13 cellular contexts compared by ENCODE assay signal in the genomic region with DNA sequence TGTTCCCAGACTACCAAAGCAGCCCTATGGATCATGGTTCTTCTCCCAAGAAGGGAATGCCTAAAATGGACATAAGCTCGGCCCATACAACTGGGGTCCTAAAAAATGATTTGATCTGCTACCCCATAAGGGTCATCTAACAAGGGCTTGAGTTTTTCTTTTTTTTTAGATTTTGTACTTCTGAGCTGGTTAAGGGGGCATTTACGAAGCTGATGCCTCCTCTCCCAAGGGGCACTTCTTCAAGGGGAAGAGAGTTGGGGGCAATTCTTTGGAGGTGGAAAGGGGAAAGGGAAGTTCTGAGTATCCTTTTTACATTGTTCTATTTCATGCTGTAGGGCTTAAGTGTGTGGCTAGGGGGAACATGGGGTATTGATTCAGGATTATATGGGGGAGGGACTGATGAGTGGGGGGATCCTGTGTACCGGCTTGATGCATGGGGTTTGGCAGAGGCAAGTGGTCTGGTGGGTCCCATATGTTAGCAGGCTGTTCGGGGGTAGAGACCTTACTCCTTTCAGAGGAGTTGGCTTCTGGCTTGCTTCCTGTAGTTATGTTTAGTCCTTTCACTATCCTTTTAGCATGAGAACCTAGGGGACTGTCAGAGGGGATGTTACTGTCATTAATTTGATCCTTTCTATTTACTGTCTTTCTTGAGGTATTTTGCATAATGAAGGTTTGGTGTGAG. TPM values are rescaled to one million over a fixed set of nuclear protein-coding genes. Genes with fewer than 3 reads are reported as not detected.
DNase-seq lines count a peak whose midpoint lies in the region; ATAC-seq and TF ChIP-seq lines count a peak whose summit lies in the region.
"Had no signal": no experiment of that assay in that cellular context is flagged by ENCODE, and none has a peak within 500 bp of the region (broad histone marks: within the 10 kb centered on the region; RNA-seq: fewer than 3 reads in every experiment).

No MANE protein-coding gene starts in this region.

- ATAC-seq in activated naive CD4-positive, alpha-beta T cell treated with anti-CD3 and anti-CD28 coated beads, Interleukin-2, amount 50 U/mL, for 72 hours, result no peak
- ATAC-seq in natural killer cell, result no peak
- no peak for ATAC-seq in GM18511 (IDR thresholded peaks at IDR 0.05; ENCODE audit: unreplicated experiment)

- H3K4me1 Mint-ChIP-seq in Calu3 (ENCODE audit: low read depth, unreplicated experiment) (peaks cover 99% of the 10 kb centered on the region), natural killer cell (peaks cover 63 to 81% of the 10 kb centered on the region in 2 donors)

- intact Hi-C loops in Calu3 (cut with micrococcal nuclease; ENCODE audit: unreplicated experiment), result no loop called here
- intact Hi-C loops in natural killer cell (cut with micrococcal nuclease), result no loop called here

- H3K4me3 Mint-ChIP-seq in Calu3 (ENCODE audit: low read depth, unreplicated experiment), result peak overlapping the region; percentile 38
- H3K4me3 Mint-ChIP-seq in natural killer cell, result no peak overlapping the region

- peaks cover 29% of the 10 kb centered on the region for H3K27me3 Mint-ChIP-seq in Calu3 (ENCODE audit: unreplicated experiment)
- H3K27me3 Mint-ChIP-seq in natural killer cell (ENCODE audit: low read depth in 2 of 2), result no peaks in the 10 kb centered on the region

- CTCF ChIA-PET in Calu3 (lab: Charles Lee), result no interaction called here

- H3K4me1 ChIP-seq in HUES48 (ENCODE audit: control insufficient read depth, insufficient read depth, low read length), result peaks cover 43% of the 10 kb centered on the region
- H3K4me1 ChIP-seq: Peyer's patch had no signal

- peak overlapping the region; percentile 34 for H3K9ac ChIP-seq in HUES48 (ENCODE audit: low read depth, low read length)

- H3K9me3 Mint-ChIP-seq in Calu3 (ENCODE audit: low read depth, unreplicated experiment), result peaks cover 39% of the 10 kb centered on the region
- peaks cover 0 to 7% of the 10 kb centered on the region in 2 donors for H3K9me3 Mint-ChIP-seq in activated naive CD4-positive, alpha-beta T cell treated with anti-CD3 and anti-CD28 coated beads, Interleukin-2, amount 50 U/mL, for 72 hours
- H3K9me3 Mint-ChIP-seq in natural killer cell, result peaks cover 7 to 19% of the 10 kb centered on the region in 2 donors

- H3K27me3 ChIP-seq in HUES48 (ENCODE audit: control insufficient read depth, insufficient read depth, low read length), result no peaks in the 10 kb centered on the region
- H3K27me3 ChIP-seq: Peyer's patch had no signal

- H3K36me3 ChIP-seq in HUES48 (ENCODE audit: control insufficient read depth, insufficient read depth, low read length), result peaks cover 98% of the 10 kb centered on the region

- H3K36me3 Mint-ChIP-seq in Calu3 (ENCODE audit: insufficient read depth, unreplicated experiment) (peaks cover 100% of the 10 kb centered on the region), natural killer cell (peaks cover 94% of the 10 kb centered on the region)
- peaks cover 78 to 91% of the 10 kb centered on the region in 2 donors for H3K36me3 Mint-ChIP-seq in activated naive CD4-positive, alpha-beta T cell treated with anti-CD3 and anti-CD28 coated beads, Interleukin-2, amount 50 U/mL, for 72 hours

- peak overlapping the region; percentile 44 for H3K4me3 ChIP-seq in HUES48 (ENCODE audit: low read depth, low read length)
- H3K4me3 ChIP-seq: Peyer's patch had no signal

- no peaks in the 10 kb centered on the region for H3K9me3 ChIP-seq in HUES48 (ENCODE audit: control insufficient read depth, insufficient read depth, low read length)

- BruUV-seq in Calu3 (replicated peaks; lab: Mats Ljungman, UMichigan), result no TSS peak

- H3K27ac ChIP-seq in HUES48 (ENCODE audit: low read depth, low read length), result peak overlapping the region; percentile 88
- H3K27ac ChIP-seq: Peyer's patch had no signal

- TF ChIP-seq CTCF in Calu3 (IDR thresholded peaks at IDR 0.05; ENCODE audit: unreplicated experiment), result no peak
- TF ChIP-seq CTCF in natural killer cell (IDR thresholded peaks at IDR 0.05), result no peak

- DNase-seq in Calu3 (no peak), natural killer cell (no peak), GM03348 (ENCODE audit: low spot score) (no peak), NOMO-1 (lab: John Stamatoyannopoulos, UW; ENCODE audit: unreplicated experiment in 2 of 2) (no peak)
- DNase-seq in activated naive CD4-positive, alpha-beta T cell treated with anti-CD3 and anti-CD28 coated beads, Interleukin-2, amount 50 U/mL, for 72 hours (ENCODE audit: low spot score in 2 of 2), result no peak
- no peak for DNase-seq in NK-92 treated with Interleukin-12 subunit alpha and Interleukin-12 subunit beta, amount 100 ng/mL, for 24 hours (lab: John Stamatoyannopoulos, UW)
- DNase-seq: activated CD4-positive, alpha-beta T cell treated with anti-CD3 and anti-CD28 coated beads, Interleukin-2, amount 50 U/mL, for 4 hours; hypothalamus; NCI-H1417 treated with DMSO at 0.1 percent for 48 hours; occipital lobe; Peyer's patch had no signal

- H3K27ac Mint-ChIP-seq in Calu3 (ENCODE audit: unreplicated experiment), result peak overlapping the region; percentile 95
- peak overlapping the region; percentile 74 to 89 for H3K27ac Mint-ChIP-seq in activated naive CD4-positive, alpha-beta T cell treated with anti-CD3 and anti-CD28 coated beads, Interleukin-2, amount 50 U/mL, for 72 hours
- H3K27ac Mint-ChIP-seq in natural killer cell, result peak overlapping the region; percentile 79 to 95

RNA-seq across cellular contexts. Expression of gene ZNFX1, which starts 8.1 kb away (rescaled TPM):
- 94.1 and 156 TPM in 2 replicates for total RNA-seq in Calu3 (2022)
- total RNA-seq in activated naive CD4-positive, alpha-beta T cell treated with anti-CD3 and anti-CD28 coated beads, Interleukin-2, amount 50 U/mL, for 72 hours, result 10 to 100 TPM; 31.2 to 36.6 TPM
- total RNA-seq in natural killer cell, result 10 to 100 TPM; 55.8 to 58.5 (median 57.8) TPM
